ENCODE assay signal across 8 cellular contexts in genomic region chr4:101347557-101348366, GRCh38. TPM values are rescaled to one million over a fixed set of nuclear protein-coding genes. Genes with fewer than 3 reads are reported as not detected.
DNase-seq lines count a peak whose midpoint lies in the region; ATAC-seq, FAIRE-seq and TF ChIP-seq lines count a peak whose summit lies in the region.

No MANE protein-coding gene starts in this region.

- H3K36me3 Mint-ChIP-seq in natural killer cell treated with Interleukin-12 subunit alpha and Interleukin-12 subunit beta and Interleukin-15 and Interleukin-18, amount 100 ng/mL, for 72 hours = no peaks in the 10 kb centered on the region

- no peaks in the 10 kb centered on the region for H3K9me3 Mint-ChIP-seq in natural killer cell treated with Interleukin-12 subunit alpha and Interleukin-12 subunit beta and Interleukin-15 and Interleukin-18, amount 100 ng/mL, for 72 hours

- H3K4me3 ChIP-seq in LNCaP clone FGC (ENCODE audit: low read depth, low read length) (peak overlapping the region; percentile 95), fibroblast of pulmonary artery (replicated peaks; ENCODE audit: low read depth, low read length) (peak overlapping the region; percentile 90)

- 0 out of 2 replicates have a peak, but pooled peaks have one; percentile 10 for TF ChIP-seq CTCF in LNCaP clone FGC (IDR thresholded peaks at IDR 0.05; ENCODE audit: control insufficient read depth, extremely low read depth, insufficient read depth)
- peak; percentile 6 for TF ChIP-seq CTCF in fibroblast of pulmonary artery (IDR thresholded peaks at IDR 0.05; ENCODE audit: low read length, missing control alignments)

- DNase-seq in EL (peak; percentile 95), H54 (ENCODE audit: insufficient read length, low spot score) (peak; percentile 64), LNCaP clone FGC (ENCODE audit: low read depth) (peak; percentile 90), RPMI8226 (peak; percentile 94), fibroblast of pulmonary artery (ENCODE audit: low read depth) (peak; percentile 98)
- peak; percentile 99 for DNase-seq in activated T-helper 9 cell treated with anti-CD3 and anti-CD28 coated beads, Interleukin-2, amount 50 U/mL, for 16 hours (ENCODE audit: low read depth)
- DNase-seq in natural killer cell treated with Interleukin-12 subunit alpha and Interleukin-12 subunit beta and Interleukin-15 and Interleukin-18, amount 100 ng/mL, for 72 hours (ENCODE audit: low spot score) = peak; percentile 98
- peak; percentile 98 for DNase-seq in stimulated activated naive CD4-positive, alpha-beta T cell treated with Interleukin-2 at 50 U/mL for 16 hours (lab: John Stamatoyannopoulos, UW)

- peak; percentile 93 to 94 for ATAC-seq in natural killer cell treated with Interleukin-12 subunit alpha and Interleukin-12 subunit beta and Interleukin-15 and Interleukin-18, amount 100 ng/mL, for 72 hours

- H3K4me1 Mint-ChIP-seq in natural killer cell treated with Interleukin-12 subunit alpha and Interleukin-12 subunit beta and Interleukin-15 and Interleukin-18, amount 100 ng/mL, for 72 hours (ENCODE audit: low read depth in 2 of 2) = peaks cover 31 to 38% of the 10 kb centered on the region in 2 donors

- peak; percentile 67 for TF ChIP-seq POLR2A in H54 (IDR thresholded peaks at IDR 0.05; ENCODE audit: low read depth, low read length)

- peak overlapping the region; percentile 90 for H3K27ac Mint-ChIP-seq in natural killer cell treated with Interleukin-12 subunit alpha and Interleukin-12 subunit beta and Interleukin-15 and Interleukin-18, amount 100 ng/mL, for 72 hours

- H3K4me3 Mint-ChIP-seq in natural killer cell treated with Interleukin-12 subunit alpha and Interleukin-12 subunit beta and Interleukin-15 and Interleukin-18, amount 100 ng/mL, for 72 hours = peak overlapping the region; percentile 100

- FAIRE-seq in H54 (lab: Jason Lieb, UNC) = no peak

- no peaks in the 10 kb centered on the region for H3K27me3 Mint-ChIP-seq in natural killer cell treated with Interleukin-12 subunit alpha and Interleukin-12 subunit beta and Interleukin-15 and Interleukin-18, amount 100 ng/mL, for 72 hours

RNA-seq across cellular contexts. Expression of gene PPP3CA, which starts 0.4 kb away (rescaled TPM):
- total RNA-seq in natural killer cell treated with Interleukin-12 subunit alpha and Interleukin-12 subunit beta and Interleukin-15 and Interleukin-18, amount 100 ng/mL, for 72 hours = 10 to 100 TPM; 42.6 to 50.2 TPM

Comparison
In these comparisons a context has a peak if more than half of its experiments do, and no peak if none do; other contexts are left out.
1. Peak in every context shown above with its lines: DNase-seq, ATAC-seq and H3K4me3 ChIP-seq.